Comparison of ENCODE assay signal across 1 cellular context in genomic region chr4:165440415-165440882, GRCh38.
TF ChIP-seq lines count a peak whose summit lies in the region.

No MANE protein-coding gene starts in this region.

TF ChIP-seq in GM23338, 12 proteins besides CTCF, POLR2A, EP300 and RAD21 (continued from another document):
- TF ChIP-seq ZNF462 (CRISPR knock-in tag; IDR thresholded peaks at IDR 0.05) (no peak), EZH2phosphoT487 (IDR thresholded peaks at IDR 0.05; ENCODE audit: unreplicated experiment) (no peak), EZH2 (IDR thresholded peaks at IDR 0.05; ENCODE audit: low read depth, unreplicated experiment) (no peak), POLR2AphosphoS5 (IDR thresholded peaks at IDR 0.05; ENCODE audit: low read depth) (no peak), NANOG (IDR thresholded peaks at IDR 0.05; ENCODE audit: borderline replicate concordance) (no peak), JUNB (IDR thresholded peaks at IDR 0.05; ENCODE audit: unreplicated experiment) (no peak), ZNF114 (CRISPR knock-in tag; IDR thresholded peaks at IDR 0.05) (no peak), STAT1 (IDR thresholded peaks at IDR 0.05; ENCODE audit: unreplicated experiment) (no peak), ETS1 (IDR thresholded peaks at IDR 0.05) (no peak), ZNF331 (CRISPR knock-in tag; IDR thresholded peaks at IDR 0.05; ENCODE audit: low read depth) (no peak), CREB1 (CRISPR knock-in tag; IDR thresholded peaks at IDR 0.05; ENCODE audit: low read depth) (no peak)
